In genomic region chr3:123287051-123287961, GRCh38 we compare ENCODE assay signal across 11 cellular contexts.
A peak's percentile ranks its signal among the peaks of the same experiment; 100 is the strongest.
DNase-seq lines count a peak whose midpoint lies in the region; ATAC-seq lines count a peak whose summit lies in the region.
"Had no signal": no experiment of that assay in that cellular context is flagged by ENCODE, and none has a peak within 500 bp of the region (broad histone marks: within the 10 kb centered on the region; RNA-seq: fewer than 3 reads in every experiment).

No MANE protein-coding gene starts in this region.

- no peak overlapping the region for H3K4me3 Mint-ChIP-seq in stimulated activated naive CD8-positive, alpha-beta T cell treated with anti-CD3 and anti-CD28 coated beads, Interleukin-15, amount 100 ng/mL, for 72 hours
- H3K4me3 Mint-ChIP-seq: CD4-positive, CD25-positive, alpha-beta regulatory T cell had no signal

- DNase-seq in activated effector memory CD4-positive, alpha-beta T cell treated with anti-CD3 and anti-CD28 coated beads, Interleukin-2, amount 50 U/mL, for 16 hours, result peak; percentile 41
- no peak for DNase-seq in activated effector memory CD4-positive, alpha-beta T cell treated with Interleukin-2 at 50 U/mL for 16 hours
- peak; percentile 26 for DNase-seq in activated CD8-positive, alpha-beta memory T cell treated with anti-CD3 and anti-CD28 coated beads, Interleukin-2, amount 50 U/mL, for 48 hours
- DNase-seq in islet precursor cell, result peak; percentile 29
- no peak for DNase-seq in NOMO-1 (lab: John Stamatoyannopoulos, UW; ENCODE audit: unreplicated experiment in 2 of 2)
- DNase-seq in stimulated activated naive CD8-positive, alpha-beta T cell treated with anti-CD3 and anti-CD28 coated beads, Interleukin-15, amount 100 ng/mL, for 72 hours, result no peak
- DNase-seq in NK-92 treated with Interleukin-12 subunit alpha and Interleukin-12 subunit beta, amount 100 ng/mL, for 24 hours (lab: John Stamatoyannopoulos, UW), result no peak
- DNase-seq: GF-D8, NCI-H2081 treated with DMSO at 0.1 percent for 48 hours, NCI-H524 treated with DMSO at 0.1 percent for 48 hours had no signal

- no peak overlapping the region for H3K27ac Mint-ChIP-seq in stimulated activated naive CD8-positive, alpha-beta T cell treated with anti-CD3 and anti-CD28 coated beads, Interleukin-15, amount 100 ng/mL, for 72 hours
- H3K27ac Mint-ChIP-seq: CD4-positive, CD25-positive, alpha-beta regulatory T cell had no signal

- ATAC-seq in stimulated activated naive CD8-positive, alpha-beta T cell treated with anti-CD3 and anti-CD28 coated beads, Interleukin-15, amount 100 ng/mL, for 72 hours, result no peak

- no peaks in the 10 kb centered on the region for H3K4me1 Mint-ChIP-seq in stimulated activated naive CD8-positive, alpha-beta T cell treated with anti-CD3 and anti-CD28 coated beads, Interleukin-15, amount 100 ng/mL, for 72 hours

- H3K9me3 Mint-ChIP-seq in stimulated activated naive CD8-positive, alpha-beta T cell treated with anti-CD3 and anti-CD28 coated beads, Interleukin-15, amount 100 ng/mL, for 72 hours, result peaks cover 0 to 11% of the 10 kb centered on the region in 2 donors

- H3K27me3 Mint-ChIP-seq in stimulated activated naive CD8-positive, alpha-beta T cell treated with anti-CD3 and anti-CD28 coated beads, Interleukin-15, amount 100 ng/mL, for 72 hours, result peaks cover 10% of the 10 kb centered on the region
- H3K27me3 Mint-ChIP-seq: CD4-positive, CD25-positive, alpha-beta regulatory T cell had no signal

Comparison
In these comparisons a context has a peak if more than half of its experiments do, and no peak if none do; other contexts are left out.
1. DNase-seq: peak in activated effector memory CD4-positive, alpha-beta T cell treated with anti-CD3 and anti-CD28 coated beads, Interleukin-2, amount 50 U/mL, for 16 hours (single experiment), activated CD8-positive, alpha-beta memory T cell treated with anti-CD3 and anti-CD28 coated beads, Interleukin-2, amount 50 U/mL, for 48 hours (single experiment) and islet precursor cell (single experiment); none in activated effector memory CD4-positive, alpha-beta T cell treated with Interleukin-2 at 50 U/mL for 16 hours (single experiment), NOMO-1 (0 of 2), stimulated activated naive CD8-positive, alpha-beta T cell treated with anti-CD3 and anti-CD28 coated beads, Interleukin-15, amount 100 ng/mL, for 72 hours (0 of 2) and NK-92 treated with Interleukin-12 subunit alpha and Interleukin-12 subunit beta, amount 100 ng/mL, for 24 hours (single experiment).